8 cellular contexts compared by ENCODE assay signal in genomic region chrX:148310402-148311200, GRCh38.
A peak's percentile ranks its signal among the peaks of the same experiment; 100 is the strongest.
DNase-seq lines count a peak whose midpoint lies in the region; ATAC-seq, FAIRE-seq and TF ChIP-seq lines count a peak whose summit lies in the region.

No MANE protein-coding gene starts in this region.

- H3K79me2 ChIP-seq in hepatocyte: no peaks in the 10 kb centered on the region

- intact Hi-C loops in right cardiac atrium (cut with DNase I): no loop called here

- H4K20me1 ChIP-seq in hepatocyte (ENCODE audit: insufficient read depth, poor library complexity, severe bottlenecking): no peaks in the 10 kb centered on the region

- POLR2A ChIA-PET in activated CD8-positive, alpha-beta T cell treated with anti-CD3 and anti-CD28 coated beads, Interleukin-2, amount 10 ng/mL, durations not matched to agents 7 days and 5 days (lab: Charles Lee): interaction anchor here (0.5 to 1.6 kb wide), 4 partner anchors 11 to 399 kb away, joined by 3 to 4 read pairs (median 4); partner anchors contain the start of gene FMR1

- CTCF ChIA-PET in activated CD8-positive, alpha-beta T cell treated with anti-CD3 and anti-CD28 coated beads, Interleukin-2, amount 10 ng/mL, durations not matched to agents 7 days and 5 days (lab: Charles Lee): interaction anchor here (0.8 to 2.3 kb wide), 4 partner anchors 11 to 976 kb away, joined by 3 to 8 read pairs (median 5); no protein-coding TSS in a partner anchor

- H3K36me3 Mint-ChIP-seq in activated CD8-positive, alpha-beta T cell treated with anti-CD3 and anti-CD28 coated beads, Interleukin-2, amount 10 ng/mL, durations not matched to agents 7 days and 5 days (ENCODE audit: low read depth): peaks cover 17% of the 10 kb centered on the region

- H3K4me1 ChIP-seq in right cardiac atrium (ENCODE audit: control insufficient read depth, insufficient read depth, low read length) (no peaks in the 10 kb centered on the region), hepatocyte (ENCODE audit: insufficient read depth) (no peaks in the 10 kb centered on the region)

- no peaks in the 10 kb centered on the region for H3K36me3 ChIP-seq in hepatocyte (replicated peaks; ENCODE audit: insufficient read depth, low read depth)

- H3K9me3 ChIP-seq in right cardiac atrium (ENCODE audit: control insufficient read depth, low read length): no peaks in the 10 kb centered on the region
- no peaks in the 10 kb centered on the region for H3K9me3 ChIP-seq in hepatocyte (ENCODE audit: low read depth)

- no peaks in the 10 kb centered on the region for H3K27me3 Mint-ChIP-seq in activated CD8-positive, alpha-beta T cell treated with anti-CD3 and anti-CD28 coated beads, Interleukin-2, amount 10 ng/mL, durations not matched to agents 7 days and 5 days (ENCODE audit: low read depth)

- H3K9me3 Mint-ChIP-seq in activated CD8-positive, alpha-beta T cell treated with anti-CD3 and anti-CD28 coated beads, Interleukin-2, amount 10 ng/mL, durations not matched to agents 7 days and 5 days (ENCODE audit: insufficient read depth): peaks cover 7% of the 10 kb centered on the region

- 70% methylated on average over 2 of the region's 2 CpGs for WGBS in right cardiac atrium
- 66% methylated on average over 2 of the region's 2 CpGs for WGBS in hepatocyte (ENCODE audit: low lambda C conversion rate, missing lambda C conversion rate)

- H3K27ac Mint-ChIP-seq in activated CD8-positive, alpha-beta T cell treated with anti-CD3 and anti-CD28 coated beads, Interleukin-2, amount 10 ng/mL, durations not matched to agents 7 days and 5 days: peak overlapping the region; percentile 90

- peak overlapping the region; percentile 32 for H3K4me3 Mint-ChIP-seq in activated CD8-positive, alpha-beta T cell treated with anti-CD3 and anti-CD28 coated beads, Interleukin-2, amount 10 ng/mL, durations not matched to agents 7 days and 5 days

- no peaks in the 10 kb centered on the region for H3K27me3 ChIP-seq in right cardiac atrium (ENCODE audit: control insufficient read depth, insufficient read depth)
- no peaks in the 10 kb centered on the region for H3K27me3 ChIP-seq in hepatocyte

- FAIRE-seq in GM19239 (lab: Jason Lieb, UNC): peak; percentile 59

- no peak overlapping the region for H2AFZ ChIP-seq in hepatocyte

- no peak for TF ChIP-seq CTCF in hepatocyte (IDR thresholded peaks at IDR 0.05; ENCODE audit: poor library complexity)

- peaks cover 38% of the 10 kb centered on the region for H3K4me1 Mint-ChIP-seq in activated CD8-positive, alpha-beta T cell treated with anti-CD3 and anti-CD28 coated beads, Interleukin-2, amount 10 ng/mL, durations not matched to agents 7 days and 5 days (ENCODE audit: low read depth)

- H3K9me2 ChIP-seq in hepatocyte (replicated peaks; ENCODE audit: insufficient read depth): no peaks in the 10 kb centered on the region

- no peak overlapping the region for H3K4me3 ChIP-seq in right cardiac atrium (ENCODE audit: low read length)
- H3K4me3 ChIP-seq in hepatocyte: no peak overlapping the region

- no peak for DNase-seq in GM19239 (ENCODE audit: insufficient read length, low spot score)
- peak; percentile 79 for DNase-seq in activated CD8-positive, alpha-beta T cell treated with anti-CD3 and anti-CD28 coated beads, Interleukin-2, amount 10 ng/mL, durations not matched to agents 7 days and 5 days
- peak; percentile 12 to 34 for DNase-seq in stimulated activated CD4-positive, alpha-beta T cell treated with anti-CD3 and anti-CD28 coated beads, Interleukin-4, amount 100 ng/mL, for 48 hours (ENCODE audit: low read depth in 2 of 2)
- no peak for DNase-seq in right cardiac atrium
- no peak for DNase-seq in NCI-H2107 treated with DMSO at 0.1 percent for 48 hours (lab: John Stamatoyannopoulos, UW; ENCODE audit: unreplicated experiment)
- DNase-seq in hepatocyte (ENCODE audit: low spot score): no peak
- no peak for DNase-seq in NCI-H524 treated with DMSO at 0.1 percent for 48 hours (lab: John Stamatoyannopoulos, UW)

- ATAC-seq in HG03457 (IDR thresholded peaks at IDR 0.05; ENCODE audit: unreplicated experiment) (peak; percentile 76), right cardiac atrium (no peak)
- ATAC-seq in activated CD8-positive, alpha-beta T cell treated with anti-CD3 and anti-CD28 coated beads, Interleukin-2, amount 10 ng/mL, durations not matched to agents 7 days and 5 days: peak; percentile 93

- H3K27ac ChIP-seq in right cardiac atrium (ENCODE audit: low read length) (no peak overlapping the region), hepatocyte (no peak overlapping the region)

- H3K4me2 ChIP-seq in hepatocyte: no peak overlapping the region

Comparison
In these comparisons a context has a peak if more than half of its experiments do, and no peak if none do; other contexts are left out.
1. DNase-seq: peak in activated CD8-positive, alpha-beta T cell treated with anti-CD3 and anti-CD28 coated beads, Interleukin-2, amount 10 ng/mL, durations not matched to agents 7 days and 5 days (single experiment) and stimulated activated CD4-positive, alpha-beta T cell treated with anti-CD3 and anti-CD28 coated beads, Interleukin-4, amount 100 ng/mL, for 48 hours (2 of 2); none in GM19239 (single experiment), right cardiac atrium (0 of 3), NCI-H2107 treated with DMSO at 0.1 percent for 48 hours (single experiment), hepatocyte (single experiment) and NCI-H524 treated with DMSO at 0.1 percent for 48 hours (single experiment).
2. ATAC-seq: peak in HG03457 (single experiment) and activated CD8-positive, alpha-beta T cell treated with anti-CD3 and anti-CD28 coated beads, Interleukin-2, amount 10 ng/mL, durations not matched to agents 7 days and 5 days (single experiment); none in right cardiac atrium (0 of 2).